Comparison of ENCODE assay signal across 22 cellular contexts in genomic region chr6:158757753-158758090, GRCh38.
DNase-seq lines count a peak whose midpoint lies in the region; ATAC-seq, FAIRE-seq and TF ChIP-seq lines count a peak whose summit lies in the region.
"Had no signal": no experiment of that assay in that cellular context is flagged by ENCODE, and none has a peak within 500 bp of the region (broad histone marks: within the 10 kb centered on the region; RNA-seq: fewer than 3 reads in every experiment).

No MANE protein-coding gene starts in this region.

- H3K14ac ChIP-seq in H1 (ENCODE audit: insufficient read length), result no peak overlapping the region

- no peaks in the 10 kb centered on the region for H3K36me3 ChIP-seq in cardiac muscle cell
- H3K36me3 ChIP-seq in heart left ventricle, result peaks cover 0 to 10% (median 0%) of the 10 kb centered on the region in 9 donors
- H3K36me3 ChIP-seq in H1 (ENCODE audit: control insufficient read depth in 2 of 4, insufficient read depth in 4 of 4, low read length in 3 of 4), result no peaks in the 10 kb centered on the region
- peaks cover 0 to 34% (median 3%) of the 10 kb centered on the region in 4 donors for H3K36me3 ChIP-seq in stomach
- H3K36me3 ChIP-seq: adrenal gland, ovary, right lobe of liver had no signal

- H3K9ac ChIP-seq in H1 (replicated peaks in 1 of 4; ENCODE audit: extremely low read depth in 1 of 4, low read depth in 3 of 4, low read length in 3 of 4), result no peak overlapping the region
- H3K9ac ChIP-seq: GM23248 had no signal

- no peaks in the 10 kb centered on the region for H3K79me2 ChIP-seq in H1 (ENCODE audit: control insufficient read depth in 1 of 2, insufficient read depth in 2 of 2, low read length in 2 of 2)

- no peak overlapping the region for H2BK20ac ChIP-seq in H1 (ENCODE audit: low read length)

- H2AFZ ChIP-seq in H1 (ENCODE audit: low read length), result no peak overlapping the region
- H2AFZ ChIP-seq: GM23248 had no signal

- POLR2A ChIA-PET in H1 (lab: Charles Lee; ENCODE audit: partially characterized antibody), result interaction anchor here (1.3 to 2.2 kb wide), 5 partner anchors 12 to 60 kb away, joined by 4 to 6 read pairs (median 5); no protein-coding TSS in a partner anchor

- peak overlapping the region; percentile 68 for H3K18ac ChIP-seq in H1 (ENCODE audit: extremely low read depth, low read length)

- TF ChIP-seq CTCF in cardiac muscle cell (IDR thresholded peaks at IDR 0.05; ENCODE audit: low read depth, low read length) (no peak), heart left ventricle (IDR thresholded peaks at IDR 0.05) (no peak), H1 (IDR thresholded peaks at IDR 0.05; ENCODE audit: control extremely low read depth in 1 of 3, insufficient read depth in 1 of 3, low read depth in 1 of 3, low read length in 3 of 3) (no peak), stomach (IDR thresholded peaks at IDR 0.05) (no peak)

- H3K56ac ChIP-seq in H1 (replicated peaks; ENCODE audit: insufficient read length, low read depth, low read length), result no peak overlapping the region

- CTCF ChIA-PET in H1 (lab: Charles Lee; ENCODE audit: partially characterized antibody), result interaction anchor here (1.2 to 2.3 kb wide), 3 partner anchors 12 to 201 kb away, joined by 3 to 13 read pairs (median 4); no protein-coding TSS in a partner anchor

- no peak overlapping the region for H3K4ac ChIP-seq in H1 (replicated peaks; ENCODE audit: insufficient read length, low read depth, low read length)

- WGBS in heart left ventricle, 4 donors, result 83 to 87% (median 84%) methylated on average over 9 of the region's 9 CpGs
- WGBS in H1 (ENCODE audit: extremely low coverage in 1 of 2, insufficient coverage in 1 of 2, insufficient read length in 1 of 2, insufficient replicate concordance in 2 of 2, low coverage in 1 of 2, low lambda C conversion rate in 2 of 2, missing lambda C conversion rate in 1 of 2), 2 experiments, result 88% methylated on average over 9 of the region's 9 CpGs; no CpG with 5 or more reads in 1 of the 2 experiments
- 81 to 88% (median 86%) methylated on average over 9 of the region's 9 CpGs for WGBS in stomach, 5 donors

- H3K9me3 ChIP-seq in cardiac muscle cell (ENCODE audit: low read depth) (no peaks in the 10 kb centered on the region), heart left ventricle (no peaks in the 10 kb centered on the region), H1 (ENCODE audit: insufficient read depth in 2 of 2, low read depth in 1 of 2, low read length in 1 of 2) (no peaks in the 10 kb centered on the region), stomach (no peaks in the 10 kb centered on the region)
- H3K9me3 ChIP-seq: adrenal gland, lower lobe of right lung, ovary, right lobe of liver had no signal

- no peaks in the 10 kb centered on the region for H3K79me1 ChIP-seq in H1 (ENCODE audit: low read depth, low read length)

- H3K4me1 ChIP-seq in cardiac muscle cell (ENCODE audit: low read depth) (peaks cover 31% of the 10 kb centered on the region), heart left ventricle (peaks cover 0 to 5% (median 1%) of the 10 kb centered on the region in 12 donors), H1 (replicated peaks in 1 of 4; ENCODE audit: control insufficient read depth in 3 of 4, insufficient read depth in 4 of 4, low read length in 3 of 4) (peaks cover 0 to 20% (median 9%) of the 10 kb centered on the region in 4 experiments; a peak in 6 of 7 replicates), stomach (peaks cover 0 to 5% (median 2%) of the 10 kb centered on the region in 4 donors)
- H3K4me1 ChIP-seq: lower lobe of right lung had no signal

- H2AK5ac ChIP-seq in H1 (ENCODE audit: low read depth, low read length), result no peak overlapping the region

- H3K4me3 ChIP-seq in cardiac muscle cell (no peak overlapping the region), heart left ventricle (no peak overlapping the region), H1 (ENCODE audit: extremely low read depth in 1 of 4, insufficient read depth in 2 of 4, low read depth in 3 of 4, low read length in 4 of 4) (no peak overlapping the region), stomach (no peak overlapping the region)
- H3K4me3 ChIP-seq: adrenal gland, dorsolateral prefrontal cortex, GM23248, lower lobe of right lung, ovary, right lobe of liver, SK-N-MC had no signal

- no peak for FAIRE-seq in H1 (lab: Jason Lieb, UNC)
- FAIRE-seq: GM12891, kidney, RCC 7860 had no signal

- intact Hi-C loops in heart left ventricle (cut with DNase I) (no loop called here), stomach (cut with DNase I; ENCODE audit: low total_unique reads) (no loop called here)

- H2BK12ac ChIP-seq in H1 (ENCODE audit: low read depth, low read length), result peak overlapping the region; percentile 92; the same call in 1 of the 2 replicates

- DNase-seq in cardiac muscle cell (ENCODE audit: low read depth in 1 of 2, low spot score in 1 of 2), result no peak
- no peak for DNase-seq in heart left ventricle
- peak; percentile 68 for DNase-seq in NCI-H146 treated with DMSO at 0.1 percent for 48 hours (lab: John Stamatoyannopoulos, UW; ENCODE audit: unreplicated experiment)
- no peak for DNase-seq in H1 (ENCODE audit: low read depth in 1 of 2, low spot score in 2 of 2)
- peak; percentile 10 for DNase-seq in stomach
- DNase-seq: activated B cell treated with CpG ODN at 0.5 μM for 24 hours; CD4-positive, alpha-beta T cell; foreskin melanocyte; GM23248; Kasumi-1; kidney; lower lobe of right lung; ovary; right lobe of liver had no signal

- ATAC-seq in heart left ventricle (no peak), GM18868 (IDR thresholded peaks at IDR 0.05; ENCODE audit: unreplicated experiment) (no peak), HG03521 (IDR thresholded peaks at IDR 0.05; ENCODE audit: unreplicated experiment) (no peak), GM21390 (IDR thresholded peaks at IDR 0.05; ENCODE audit: unreplicated experiment) (no peak)
- ATAC-seq: lower lobe of right lung, right lobe of liver had no signal

- H3K23ac ChIP-seq in H1 (ENCODE audit: insufficient read length), result no peak overlapping the region

- no peak overlapping the region for H4K5ac ChIP-seq in H1 (ENCODE audit: insufficient read length, low read depth, low read length)

- TF ChIP-seq POLR2A in heart left ventricle (IDR thresholded peaks at IDR 0.05) (no peak), H1 (IDR thresholded peaks at IDR 0.05; ENCODE audit: control extremely low read depth in 1 of 2, low read depth in 2 of 2, low read length in 2 of 2) (no peak), stomach (IDR thresholded peaks at IDR 0.05) (no peak)

- no peak for TF ChIP-seq RAD21 in H1 (IDR thresholded peaks at IDR 0.05 in 1 of 2, conservative IDR thresholded peaks at IDR 0.05 in 1 of 2; ENCODE audit: low read depth in 2 of 2, low read length in 2 of 2)

- H2BK15ac ChIP-seq in H1 (ENCODE audit: low read length), result no peak overlapping the region

- H2BK120ac ChIP-seq in H1 (replicated peaks; ENCODE audit: low read depth, low read length), result peak overlapping the region; percentile 47

- no peaks in the 10 kb centered on the region for H3K23me2 ChIP-seq in H1 (ENCODE audit: low read depth, low read length)

- H4K91ac ChIP-seq in H1 (replicated peaks; ENCODE audit: insufficient read length, low read length), result peak overlapping the region; percentile 25

- H3K4me2 ChIP-seq in H1 (ENCODE audit: insufficient read depth in 1 of 2, low read depth in 2 of 2, low read length in 2 of 2), result no peak overlapping the region

- H3K27ac ChIP-seq in cardiac muscle cell (peak overlapping the region; percentile 67), heart left ventricle (no peak overlapping the region), H1 (ENCODE audit: low read depth, low read length) (no peak overlapping the region), stomach (no peak overlapping the region)
- H3K27ac ChIP-seq: adrenal gland, dorsolateral prefrontal cortex, GM23248, lower lobe of right lung, ovary, right lobe of liver, SK-N-MC had no signal

- TF ChIP-seq EP300 in H1 (IDR thresholded peaks at IDR 0.05; ENCODE audit: borderline replicate concordance in 1 of 2, low read depth in 2 of 2, low read length in 2 of 2) (no peak), stomach (IDR thresholded peaks at IDR 0.05) (no peak)

- H4K20me1 ChIP-seq in H1 (replicated peaks in 1 of 2; ENCODE audit: control insufficient read depth in 1 of 2, insufficient read depth in 2 of 2, low read length in 2 of 2), result no peaks in the 10 kb centered on the region

- 0 out of 2 replicates have a peak overlapping the region, but pooled peaks have one; percentile 44 for H2BK5ac ChIP-seq in H1 (ENCODE audit: low read depth, low read length)

- H3K27me3 ChIP-seq in cardiac muscle cell (no peaks in the 10 kb centered on the region), heart left ventricle (no peaks in the 10 kb centered on the region), H1 (replicated peaks in 1 of 4; ENCODE audit: control insufficient read depth in 3 of 4, extremely low read depth in 1 of 4, insufficient read depth in 3 of 4, low read length in 3 of 4) (no peaks in the 10 kb centered on the region), stomach (no peaks in the 10 kb centered on the region)
- H3K27me3 ChIP-seq: adrenal gland, dorsolateral prefrontal cortex, ovary, right lobe of liver had no signal

- H4K8ac ChIP-seq in H1 (ENCODE audit: extremely low read depth, insufficient read depth, low read length), result no peak overlapping the region

TF ChIP-seq in H1, 55 proteins besides CTCF, POLR2A, EP300 and RAD21 (continues in another document):
- TF ChIP-seq TEAD4 (IDR thresholded peaks at IDR 0.05; ENCODE audit: low read depth, low read length) (no peak), ZNF274 (IDR thresholded peaks at IDR 0.05; ENCODE audit: borderline replicate concordance, extremely low read depth, low read length) (no peak), HDAC2 (IDR thresholded peaks at IDR 0.05; ENCODE audit: borderline replicate concordance in 1 of 2, low read depth in 2 of 2, low read length in 2 of 2) (no peak), ASH2L (IDR thresholded peaks at IDR 0.05; ENCODE audit: low read length) (no peak), SIRT6 (IDR thresholded peaks at IDR 0.05; ENCODE audit: low read length) (no peak), SP2 (IDR thresholded peaks at IDR 0.05; ENCODE audit: low read length) (no peak), RFX5 (IDR thresholded peaks at IDR 0.05; ENCODE audit: borderline replicate concordance, low read depth, low read length) (no peak), EZH2 (IDR thresholded peaks at IDR 0.05; ENCODE audit: low read depth, low read length, severe bottlenecking) (no peak), ATF2 (IDR thresholded peaks at IDR 0.05; ENCODE audit: low read length) (no peak)

Comparison
In these comparisons a context has a peak if more than half of its experiments do, and no peak if none do; other contexts are left out.
1. DNase-seq: peak in NCI-H146 treated with DMSO at 0.1 percent for 48 hours (single experiment) and stomach (single experiment); none in cardiac muscle cell (0 of 2), heart left ventricle (0 of 5) and H1 (0 of 2).